ENCODE assay signal across 28 cellular contexts in the genomic region with DNA sequence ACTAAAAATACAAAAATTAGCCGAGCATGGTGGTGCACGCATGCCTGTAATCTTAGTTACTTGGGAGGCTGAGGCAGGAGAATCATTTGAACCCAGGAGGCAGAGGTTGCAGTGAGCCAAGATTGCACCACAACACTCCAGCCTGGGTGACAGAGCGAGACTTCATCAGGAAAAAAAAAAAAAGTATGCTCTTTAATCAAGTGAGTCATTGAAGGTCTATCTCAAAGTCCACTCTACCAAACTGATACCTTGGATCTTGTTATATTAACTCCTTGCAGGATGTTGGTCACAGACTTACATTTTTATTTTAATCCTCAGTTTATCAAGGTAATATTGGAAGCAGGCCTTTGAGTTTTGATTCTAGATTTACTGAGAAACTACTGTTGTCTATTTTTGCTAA.
"Had no signal": no experiment of that assay in that cellular context is flagged by ENCODE, and none has a peak within 500 bp of the region (broad histone marks: within the 10 kb centered on the region; RNA-seq: fewer than 3 reads in every experiment).

No MANE protein-coding gene starts in this region.

- H3K27ac Mint-ChIP-seq: naive B cell; natural killer cell; nephron progenitor cell; neural progenitor cell; stimulated activated effector memory CD8-positive, alpha-beta T cell treated with anti-CD3 and anti-CD28 coated beads, Interleukin-12 subunit alpha, Interleukin-12 subunit beta, amount 100 ng/mL, for 72 hours; stimulated activated naive CD8-positive, alpha-beta T cell treated with anti-CD3 and anti-CD28 coated beads, Interleukin-15, Interleukin-2, amounts not matched to agents 100 ng/mL and 50 ng/mL, for 24 hours had no signal

- H3K27me3 ChIP-seq: left lung, neural progenitor cell, neutrophil, right atrium auricular region, spleen, suprapubic skin, tibial artery, upper lobe of right lung had no signal

- H2AFZ ChIP-seq: neural progenitor cell, parathyroid adenoma had no signal

- H3K4me3 Mint-ChIP-seq: naive B cell; natural killer cell; nephron progenitor cell; neural progenitor cell; stimulated activated effector memory CD8-positive, alpha-beta T cell treated with anti-CD3 and anti-CD28 coated beads, Interleukin-12 subunit alpha, Interleukin-12 subunit beta, amount 100 ng/mL, for 72 hours; stimulated activated naive CD8-positive, alpha-beta T cell treated with anti-CD3 and anti-CD28 coated beads, Interleukin-15, Interleukin-2, amounts not matched to agents 100 ng/mL and 50 ng/mL, for 24 hours had no signal

- H3K4me3 ChIP-seq: left lung, lower lobe of right lung, neural progenitor cell, psoas muscle, right atrium auricular region, skin epidermis, spleen, suprapubic skin, thoracic aorta, tibial artery, upper lobe of right lung had no signal

- H3K9me3 Mint-ChIP-seq: natural killer cell; nephron progenitor cell; neural progenitor cell; stimulated activated effector memory CD8-positive, alpha-beta T cell treated with anti-CD3 and anti-CD28 coated beads, Interleukin-12 subunit alpha, Interleukin-12 subunit beta, amount 100 ng/mL, for 72 hours; stimulated activated naive CD8-positive, alpha-beta T cell treated with anti-CD3 and anti-CD28 coated beads, Interleukin-15, Interleukin-2, amounts not matched to agents 100 ng/mL and 50 ng/mL, for 24 hours had no signal

- FAIRE-seq: urothelium cell line had no signal

- H3K27ac ChIP-seq: left lung, lower lobe of right lung, neural progenitor cell, neutrophil, parathyroid adenoma, psoas muscle, right atrium auricular region, skin epidermis, spleen, suprapubic skin, thoracic aorta, tibial artery, upper lobe of right lung had no signal

- H3K36me3 Mint-ChIP-seq: naive B cell; natural killer cell; neural progenitor cell; stimulated activated effector memory CD8-positive, alpha-beta T cell treated with anti-CD3 and anti-CD28 coated beads, Interleukin-12 subunit alpha, Interleukin-12 subunit beta, amount 100 ng/mL, for 72 hours had no signal

- DNase-seq: islet precursor cell; left cardiac atrium; left lung; lower lobe of right lung; mammary epithelial cell; mesenchymal stem cell; naive B cell; natural killer cell; nephron progenitor cell; occipital lobe; psoas muscle; spleen; stimulated activated CD4-positive, alpha-beta T cell treated with anti-CD3 and anti-CD28 coated beads, Interleukin-4, amount 100 ng/mL, for 24 hours; stimulated activated naive CD4-positive, alpha-beta T cell; tibial artery; trophoblast cell; upper lobe of right lung had no signal

- H3K27me3 Mint-ChIP-seq: naive B cell; stimulated activated naive CD8-positive, alpha-beta T cell treated with anti-CD3 and anti-CD28 coated beads, Interleukin-15, Interleukin-2, amounts not matched to agents 100 ng/mL and 50 ng/mL, for 24 hours had no signal

- ATAC-seq: left cardiac atrium; left lung; lower lobe of right lung; natural killer cell; psoas muscle; sciatic nerve; stimulated activated effector memory CD8-positive, alpha-beta T cell treated with anti-CD3 and anti-CD28 coated beads, Interleukin-12 subunit alpha, Interleukin-12 subunit beta, amount 100 ng/mL, for 72 hours; upper lobe of right lung had no signal

- H3K4me1 Mint-ChIP-seq: naive B cell; natural killer cell; nephron progenitor cell; neural progenitor cell; stimulated activated effector memory CD8-positive, alpha-beta T cell treated with anti-CD3 and anti-CD28 coated beads, Interleukin-12 subunit alpha, Interleukin-12 subunit beta, amount 100 ng/mL, for 72 hours had no signal

- H3K79me2 ChIP-seq: parathyroid adenoma had no signal

- H3K4me2 ChIP-seq: neural progenitor cell had no signal

- H3K9me3 ChIP-seq: left lung, lower lobe of right lung, neutrophil, right atrium auricular region, suprapubic skin, thoracic aorta, tibial artery, upper lobe of right lung had no signal

- H3K4me1 ChIP-seq: left lung, lower lobe of right lung, neural progenitor cell, parathyroid adenoma, psoas muscle, right atrium auricular region, spleen, suprapubic skin, tibial artery, upper lobe of right lung had no signal

- H3K36me3 ChIP-seq: left lung, lower lobe of right lung, neural progenitor cell, neutrophil, right atrium auricular region, spleen, suprapubic skin, thoracic aorta, tibial artery, upper lobe of right lung had no signal
